Comparison of ENCODE assay signal across 21 cellular contexts in genomic region chr14:104470588-104470987, GRCh38.
"Had no signal": no experiment of that assay in that cellular context is flagged by ENCODE, and none has a peak within 500 bp of the region (broad histone marks: within the 10 kb centered on the region; RNA-seq: fewer than 3 reads in every experiment).

No MANE protein-coding gene starts in this region.

- ATAC-seq: HepG2 had no signal

- H3K27ac ChIP-seq: KMS-11 had no signal

- H3K9ac ChIP-seq: KMS-11, SK-N-SH had no signal

- H3K9me3 ChIP-seq: SK-N-SH had no signal

- DNase-seq: IMR-90, Kasumi-1, MM.1S, NCI-H1092 treated with DMSO at 0.1 percent for 48 hours, NCI-H1436, NCI-H187, NCI-H2029, NCI-H2081 treated with DMSO at 0.1 percent for 48 hours, NCI-H2171, NCI-H226, NCI-H446, NCI-H510A, NCI-H524 treated with DMSO at 0.1 percent for 48 hours, NCI-H69, NCI-H774, Right ventricle myocardium superior, RPMI8226, SIG-M5, SK-N-SH had no signal
